ENCODE assay signal across 9 cellular contexts in the genomic region with DNA sequence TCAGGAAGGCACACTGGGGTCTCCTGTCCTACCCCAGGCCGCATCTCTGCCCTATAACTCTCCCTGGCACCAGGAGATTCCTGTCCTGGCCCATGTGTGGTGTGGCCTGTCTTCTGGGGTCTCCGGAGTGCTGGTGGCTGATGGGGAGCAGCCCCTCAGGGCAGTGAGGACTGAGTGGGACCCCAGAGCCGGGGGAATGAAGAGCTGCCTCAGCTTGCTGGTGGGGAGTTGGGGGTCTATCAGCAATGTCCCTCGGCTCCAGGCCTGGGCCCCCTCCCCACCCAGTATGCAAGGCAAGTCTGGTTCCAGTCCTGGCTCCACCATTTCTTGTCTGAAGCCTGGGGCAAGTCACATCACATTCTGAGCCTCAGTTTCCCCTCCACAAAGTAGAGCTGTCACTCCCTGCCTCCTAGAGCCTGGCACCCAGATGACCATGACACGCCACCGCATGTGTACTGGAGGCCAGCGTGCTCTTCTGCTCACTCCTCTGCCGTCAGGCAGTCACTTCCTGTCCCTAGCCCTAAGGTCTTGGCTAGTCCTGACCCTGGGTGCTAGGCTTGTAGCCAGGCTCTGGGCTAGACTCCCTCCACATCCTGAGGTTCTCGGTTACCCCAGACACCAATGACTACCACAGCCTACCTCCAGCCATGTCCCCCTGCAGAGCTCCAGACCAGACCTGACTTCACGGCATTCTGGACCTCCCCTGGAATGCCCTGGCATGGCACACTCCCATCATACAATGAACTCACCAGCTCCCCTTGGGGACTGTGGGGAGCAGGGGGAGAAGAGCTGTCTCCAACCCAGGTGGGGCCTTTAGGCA. TPM values are rescaled to one million over a fixed set of nuclear protein-coding genes. Genes with fewer than 3 reads are reported as not detected.
DNase-seq lines count a peak whose midpoint lies in the region; ATAC-seq and TF ChIP-seq lines count a peak whose summit lies in the region.
"Had no signal": no experiment of that assay in that cellular context is flagged by ENCODE, and none has a peak within 500 bp of the region (broad histone marks: within the 10 kb centered on the region; RNA-seq: fewer than 3 reads in every experiment).

No MANE protein-coding gene starts in this region.

- no peaks in the 10 kb centered on the region for H3K27me3 ChIP-seq in CD8-positive, alpha-beta T cell (ENCODE audit: insufficient read depth, low read length)
- H3K27me3 ChIP-seq in ascending aorta, result no peaks in the 10 kb centered on the region

- peaks cover 82% of the 10 kb centered on the region for H3K4me1 Mint-ChIP-seq in CD8-positive, alpha-beta T cell (ENCODE audit: low read depth)
- peaks cover 85 to 87% of the 10 kb centered on the region in 2 donors for H3K4me1 Mint-ChIP-seq in natural killer cell

- H3K27ac ChIP-seq in CD8-positive, alpha-beta T cell (ENCODE audit: low read depth, low read length), result peak overlapping the region; percentile 1
- H3K27ac ChIP-seq in ascending aorta, result peak overlapping the region; percentile 44 to 45

- no peak overlapping the region for H3K4me3 ChIP-seq in CD8-positive, alpha-beta T cell (ENCODE audit: low read depth, low read length)
- H3K4me3 ChIP-seq in ascending aorta (no peak overlapping the region), foreskin fibroblast (ENCODE audit: low read depth in 1 of 2, low read length in 2 of 2) (no peak overlapping the region)

- intact Hi-C loops in CD8-positive, alpha-beta T cell (cut with DNase I, micrococcal nuclease), result loop anchor here in 1 of 2 experiments (5.0 kb wide), 1 partner anchor 403 kb away; a partner anchor contains a TSS
- intact Hi-C loops in ascending aorta (cut with DNase I), result no loop called here
- intact Hi-C loops in natural killer cell (cut with micrococcal nuclease), result no loop called here

- no peaks in the 10 kb centered on the region for H3K9me3 ChIP-seq in CD8-positive, alpha-beta T cell (ENCODE audit: low read length)
- H3K9me3 ChIP-seq in ascending aorta, result no peaks in the 10 kb centered on the region

- H3K36me3 Mint-ChIP-seq in CD8-positive, alpha-beta T cell, result peaks cover 3% of the 10 kb centered on the region
- H3K36me3 Mint-ChIP-seq in natural killer cell, result no peaks in the 10 kb centered on the region

- no peak for DNase-seq in CD8-positive, alpha-beta T cell
- DNase-seq in ascending aorta (ENCODE audit: low spot score in 2 of 2), result no peak
- no peak for DNase-seq in natural killer cell
- no peak for DNase-seq in NCI-H524 treated with DMSO at 0.1 percent for 48 hours (lab: John Stamatoyannopoulos, UW)
- no peak for DNase-seq in RKO (ENCODE audit: low spot score)
- DNase-seq in foreskin fibroblast, result no peak
- DNase-seq: DMS53 had no signal

- CTCF ChIA-PET in CD8-positive, alpha-beta T cell (lab: Charles Lee), result interaction anchor here (2.2 to 5.9 kb wide), 2 partner anchors 14 kb away, joined by 10 to 36 read pairs; no protein-coding TSS in a partner anchor

- peak overlapping the region; percentile 99 for H3K27ac Mint-ChIP-seq in CD8-positive, alpha-beta T cell
- H3K27ac Mint-ChIP-seq in natural killer cell, result peak overlapping the region; percentile 97 to 100

- no peaks in the 10 kb centered on the region for H3K27me3 Mint-ChIP-seq in CD8-positive, alpha-beta T cell (ENCODE audit: low read depth)
- no peaks in the 10 kb centered on the region for H3K27me3 Mint-ChIP-seq in natural killer cell (ENCODE audit: low read depth in 2 of 2)

- ATAC-seq in CD8-positive, alpha-beta T cell, result no peak
- ATAC-seq in HG03571 (IDR thresholded peaks at IDR 0.05; ENCODE audit: unreplicated experiment), result peak; percentile 3
- ATAC-seq in natural killer cell, result no peak
- ATAC-seq in HG02678 (IDR thresholded peaks at IDR 0.05; ENCODE audit: unreplicated experiment), result no peak

- no peak for TF ChIP-seq CTCF in CD8-positive, alpha-beta T cell (IDR thresholded peaks at IDR 0.05)
- no peak for TF ChIP-seq CTCF in ascending aorta (IDR thresholded peaks at IDR 0.05)
- no peak for TF ChIP-seq CTCF in natural killer cell (IDR thresholded peaks at IDR 0.05)
- no peak for TF ChIP-seq CTCF in foreskin fibroblast (IDR thresholded peaks at IDR 0.05; ENCODE audit: low read depth, low read length)

- peaks cover 78% of the 10 kb centered on the region for H3K4me1 ChIP-seq in CD8-positive, alpha-beta T cell (ENCODE audit: insufficient read depth, low read length)
- H3K4me1 ChIP-seq in ascending aorta, result peaks cover 0 to 14% of the 10 kb centered on the region in 2 donors

- no peaks in the 10 kb centered on the region for H3K9me3 Mint-ChIP-seq in CD8-positive, alpha-beta T cell
- no peaks in the 10 kb centered on the region for H3K9me3 Mint-ChIP-seq in natural killer cell

- POLR2A ChIA-PET in CD8-positive, alpha-beta T cell (lab: Charles Lee), result interaction anchor here (0.6 to 3.8 kb wide), 5 partner anchors 11 to 937 kb away, joined by 3 to 10 read pairs (median 3); no protein-coding TSS in a partner anchor

- H3K4me3 Mint-ChIP-seq in CD8-positive, alpha-beta T cell, result peak overlapping the region; percentile 5
- peak overlapping the region; percentile 87 for H3K4me3 Mint-ChIP-seq in natural killer cell

- H3K36me3 ChIP-seq in CD8-positive, alpha-beta T cell (ENCODE audit: insufficient read depth, low read length), result no peaks in the 10 kb centered on the region
- H3K36me3 ChIP-seq in ascending aorta, result no peaks in the 10 kb centered on the region

RNA-seq across cellular contexts. Expression of a gene that starts 12.8 kb away (rescaled TPM):
- total RNA-seq in CD8-positive, alpha-beta T cell, result 10 to 100 TPM; 93.5 to 95.2 TPM
- total RNA-seq in ascending aorta (238 TPM), natural killer cell (100 to 1,000 TPM; 293 to 327 (median 296) TPM)

RNA-seq across cellular contexts. Expression of a gene that starts 54.4 kb away (rescaled TPM):
- 10 to 100 TPM; 22.1 to 25.1 TPM for total RNA-seq in CD8-positive, alpha-beta T cell
- 20.9 TPM for total RNA-seq in ascending aorta
- 10 to 100 TPM; 10.9 to 17.3 (median 11.7) TPM for total RNA-seq in natural killer cell
